In the genomic region with DNA sequence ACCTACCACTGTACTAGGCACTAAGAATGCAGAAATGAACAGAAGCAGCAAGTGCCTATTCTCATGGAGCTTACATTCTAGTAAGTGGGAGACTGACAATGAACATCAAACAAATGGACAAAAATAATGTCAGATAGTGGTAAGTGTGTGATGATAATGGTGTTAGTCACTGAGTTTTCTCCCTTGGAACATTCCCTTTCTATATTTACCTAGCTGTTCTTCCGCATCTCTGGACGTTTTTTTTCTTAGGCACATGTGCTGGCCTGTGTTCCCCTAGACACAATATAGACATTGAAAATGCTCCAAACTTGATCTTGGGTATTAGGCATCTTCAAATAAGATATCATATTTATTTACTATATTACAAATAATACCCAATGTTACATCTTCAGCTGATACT, we compare ENCODE assay signal across 28 cellular contexts.
"Had no signal": no experiment of that assay in that cellular context is flagged by ENCODE, and none has a peak within 500 bp of the region (broad histone marks: within the 10 kb centered on the region; RNA-seq: fewer than 3 reads in every experiment).

No MANE protein-coding gene starts in this region.

- H3K27ac Mint-ChIP-seq: mesothelial cell of epicardium; natural killer cell treated with Interleukin-12 subunit alpha and Interleukin-12 subunit beta and Interleukin-15 and Interleukin-18, amount 100 ng/mL, for 72 hours; stimulated activated memory B cell treated with anti-CD40 and anti-IgM and Interleukin-4, amounts not matched to agents 10 μg/mL and 1 μg/mL and 100 μg/mL, for 72 hours; type B pancreatic cell had no signal

- H3K27me3 Mint-ChIP-seq: naive B cell; natural killer cell treated with Interleukin-12 subunit alpha and Interleukin-12 subunit beta and Interleukin-15 and Interleukin-18, amount 100 ng/mL, for 72 hours; stimulated activated memory B cell treated with anti-CD40 and anti-IgM and Interleukin-4, amounts not matched to agents 10 μg/mL and 1 μg/mL and 100 μg/mL, for 72 hours; type B pancreatic cell had no signal

- H2AFZ ChIP-seq: parathyroid adenoma had no signal

- H3K9ac ChIP-seq: parathyroid adenoma had no signal

- H3K36me3 ChIP-seq: esophagus muscularis mucosa, heart right ventricle, left lung, neutrophil, prostate gland, right atrium auricular region, spleen, tibial artery had no signal

- H3K4me3 ChIP-seq: esophagus muscularis mucosa, heart right ventricle, left lung, mucosa of descending colon, prostate gland, right atrium auricular region, skin epidermis, spleen, testis, tibial artery had no signal

- H3K36me3 Mint-ChIP-seq: mesothelial cell of epicardium; naive B cell; stimulated activated memory B cell treated with anti-CD40 and anti-IgM and Interleukin-4, amounts not matched to agents 10 μg/mL and 1 μg/mL and 100 μg/mL, for 72 hours; type B pancreatic cell had no signal

- H3K27me3 ChIP-seq: esophagus muscularis mucosa, left lung, neutrophil, right atrium auricular region, spleen, testis, tibial artery had no signal

- H3K4me1 ChIP-seq: esophagus muscularis mucosa, heart right ventricle, left lung, parathyroid adenoma, prostate gland, right atrium auricular region, spleen, testis, tibial artery had no signal

- H3K9me3 Mint-ChIP-seq: neural crest cell, type B pancreatic cell had no signal

- H3K27ac ChIP-seq: esophagus muscularis mucosa, heart right ventricle, left lung, neutrophil, parathyroid adenoma, prostate gland, right atrium auricular region, skin epidermis, spleen, testis, tibial artery had no signal

- H3K9me3 ChIP-seq: esophagus muscularis mucosa, left lung, neutrophil, prostate gland, right atrium auricular region, testis, tibial artery had no signal

- H3K79me2 ChIP-seq: parathyroid adenoma had no signal

- H3K4me3 Mint-ChIP-seq: mesothelial cell of epicardium; naive B cell; natural killer cell treated with Interleukin-12 subunit alpha and Interleukin-12 subunit beta and Interleukin-15 and Interleukin-18, amount 100 ng/mL, for 72 hours; neural crest cell; stimulated activated memory B cell treated with anti-CD40 and anti-IgM and Interleukin-4, amounts not matched to agents 10 μg/mL and 1 μg/mL and 100 μg/mL, for 72 hours; type B pancreatic cell had no signal

- H3K4me1 Mint-ChIP-seq: mesothelial cell of epicardium; naive B cell; neural crest cell; stimulated activated memory B cell treated with anti-CD40 and anti-IgM and Interleukin-4, amounts not matched to agents 10 μg/mL and 1 μg/mL and 100 μg/mL, for 72 hours had no signal

- ATAC-seq: heart right ventricle; left cardiac atrium; left lung; mucosa of descending colon; natural killer cell treated with Interleukin-12 subunit alpha and Interleukin-12 subunit beta and Interleukin-15 and Interleukin-18, amount 100 ng/mL, for 72 hours; sciatic nerve; stimulated activated memory B cell treated with anti-CD40 and anti-IgM and Interleukin-4, amounts not matched to agents 10 μg/mL and 1 μg/mL and 100 μg/mL, for 72 hours; stimulated activated naive CD8-positive, alpha-beta T cell treated with anti-CD3 and anti-CD28 coated beads, Interleukin-15, Interleukin-2, amounts not matched to agents 100 U/mL and 50 U/mL, for 24 hours had no signal

- DNase-seq: cortex of kidney; foreskin melanocyte; glutamatergic neuron; heart right ventricle; hippocampal formation; left cardiac atrium; left lung; mesenchymal stem cell; mucosa of descending colon; naive B cell; spleen; stimulated activated CD4-positive, alpha-beta T cell treated with anti-CD3 and anti-CD28 coated beads, Interleukin-4, amount 100 ng/mL, for 4 hours; stimulated activated naive CD8-positive, alpha-beta T cell treated with anti-CD3 and anti-CD28 coated beads, Interleukin-15, Interleukin-2, amounts not matched to agents 100 U/mL and 50 U/mL, for 24 hours; substantia nigra; testis; tibial artery had no signal
